Comparison of ENCODE assay signal across 7 cellular contexts in genomic region chr21:34697826-34698225, GRCh38. TPM values are rescaled to one million over a fixed set of nuclear protein-coding genes. Genes with fewer than 3 reads are reported as not detected.
"Had no signal": no experiment of that assay in that cellular context is flagged by ENCODE, and none has a peak within 500 bp of the region (broad histone marks: within the 10 kb centered on the region; RNA-seq: fewer than 3 reads in every experiment).

No MANE protein-coding gene starts in this region.

- H3K4me3 Mint-ChIP-seq: GM23338, IgD-negative memory B cell had no signal

- ATAC-seq: GM23338, HCT116 had no signal

- H3K36me3 ChIP-seq: HAP-1 had no signal

- H2AFZ ChIP-seq: GM23338 had no signal

- H3K4me2 ChIP-seq: GM23338 had no signal

- H3K27ac Mint-ChIP-seq: GM23338, IgD-negative memory B cell had no signal

- H3K4me3 ChIP-seq: GM23338, HAP-1 had no signal

- H3K9me3 ChIP-seq: HAP-1 had no signal

- H3K4me1 ChIP-seq: HAP-1 had no signal

- DNase-seq: KBM-7 had no signal

RNA-seq across cellular contexts. Expression of gene CLIC6, which starts 29.0 kb away (rescaled TPM):
- total RNA-seq: H4, HT-29 had no signal
